ENCODE assay signal across 8 cellular contexts in genomic region chr3:194633349-194634004, GRCh38. TPM values are rescaled to one million over a fixed set of nuclear protein-coding genes. Genes with fewer than 3 reads are reported as not detected.
DNase-seq lines count a peak whose midpoint lies in the region; ATAC-seq, FAIRE-seq and TF ChIP-seq lines count a peak whose summit lies in the region.

TMEM44 (minus strand) TSS chr3:194633419; CDS start chr3:194633215, 204 bp downstream.

- peak; percentile 86 for ATAC-seq in HG02798 (IDR thresholded peaks at IDR 0.05; ENCODE audit: poor library complexity, unreplicated experiment)

- H3K36me3 ChIP-seq in sigmoid colon, result no peaks in the 10 kb centered on the region

- 0 to 1% methylated on average over 66 of the region's 66 CpGs for WGBS in sigmoid colon, 2 donors

- TF ChIP-seq CTCF in astrocyte of the cerebellum (IDR thresholded peaks at IDR 0.05; ENCODE audit: low read depth, low read length, missing control alignments), result peak; percentile 39
- peak in 2 of 4 experiments; percentile 50 for TF ChIP-seq CTCF in sigmoid colon (IDR thresholded peaks at IDR 0.05)

- H3K27ac ChIP-seq in sigmoid colon, result peak within 1 kb of the TSS; percentile 65 to 71 (median 67)

- H3K4me1 ChIP-seq in sigmoid colon, result peaks cover 0 to 10% (median 3%) of the 10 kb centered on the region in 4 donors

- TF ChIP-seq POLR2A in GM12892 (IDR thresholded peaks at IDR 0.05; ENCODE audit: low read depth, low read length) (peak; percentile 26; the same call in 1 of the 2 replicates), sigmoid colon (IDR thresholded peaks at IDR 0.05) (peak in 1 of 2 donors; percentile 17)

- H3K9me3 ChIP-seq in sigmoid colon, result no peaks in the 10 kb centered on the region

- intact Hi-C loops in sigmoid colon (cut with DNase I), result no loop called here

- TF ChIP-seq EP300 in sigmoid colon (IDR thresholded peaks at IDR 0.05), result no peak

- peak; percentile 71 for DNase-seq in GM12892 (ENCODE audit: insufficient read length)
- DNase-seq in NCI-H128 (lab: John Stamatoyannopoulos, UW; ENCODE audit: unreplicated experiment), result peak; percentile 58
- DNase-seq in T-helper 1 cell, result peak; percentile 23 to 71 (median 38)
- DNase-seq in astrocyte of the cerebellum (ENCODE audit: low read depth), result peak; percentile 32
- peak in 27 of 51 donors; percentile 3 to 64 (median 26) for DNase-seq in hypothalamus (lab: John Stamatoyannopoulos, UW)
- DNase-seq in sigmoid colon, result peak; percentile 81
- no peak for DNase-seq in hippocampal formation (lab: John Stamatoyannopoulos, UW)

- FAIRE-seq in GM12892 (lab: Jason Lieb, UNC), result peak; percentile 67

- no peaks in the 10 kb centered on the region for H3K27me3 ChIP-seq in sigmoid colon

- H3K4me3 ChIP-seq in astrocyte of the cerebellum (ENCODE audit: low read depth, low read length) (peak within 1 kb of the TSS; percentile 72), sigmoid colon (peak within 1 kb of the TSS; percentile 33 to 69 (median 61))

- in situ Hi-C loops in astrocyte of the cerebellum (cut with HindIII; ENCODE audit: low sequenced_read_pairs), result no loop called here

RNA-seq across cellular contexts. Expression of gene TMEM44, which starts in this region (rescaled TPM):
- 7.3 TPM for polyA plus RNA-seq in GM12892 (2012; ENCODE audit: missing spikeins)
- 10 to 100 TPM in 1 of 4 donors, 1 to 10 TPM in 3; 2.0 to 11.9 (median 5.2) TPM for total RNA-seq in sigmoid colon
- polyA plus RNA-seq in sigmoid colon, result 10 to 100 TPM; 24.0 to 25.8 (median 25.7) TPM

Comparison
In these comparisons a context has a peak if more than half of its experiments do, and no peak if none do; other contexts are left out.
1. DNase-seq: peak in GM12892 (single experiment), NCI-H128 (single experiment), T-helper 1 cell (5 of 5), astrocyte of the cerebellum (single experiment), hypothalamus (27 of 51) and sigmoid colon (single experiment); none in hippocampal formation (0 of 2).